In genomic region chr6:33579828-33580714, GRCh38 we compare ENCODE assay signal across 8 cellular contexts. TPM values are rescaled to one million over a fixed set of nuclear protein-coding genes. Genes with fewer than 3 reads are reported as not detected.
A peak's percentile ranks its signal among the peaks of the same experiment; 100 is the strongest.
DNase-seq lines count a peak whose midpoint lies in the region; ATAC-seq and TF ChIP-seq lines count a peak whose summit lies in the region.

TSS of gene BAK1 (minus strand) at chr6:33580276. CDS start at chr6:33577604, 2,672 bp downstream.

- no peaks in the 10 kb centered on the region for H4K20me1 ChIP-seq in mammary epithelial cell (ENCODE audit: insufficient read depth, low read length)
- no peaks in the 10 kb centered on the region for H4K20me1 ChIP-seq in smooth muscle cell (ENCODE audit: low read depth)

- H3K27me3 ChIP-seq in ACC112 (ENCODE audit: insufficient read depth, low read length) (no peaks in the 10 kb centered on the region), WERI-Rb-1 (ENCODE audit: insufficient read depth, low read depth, severe bottlenecking) (no peaks in the 10 kb centered on the region), mammary epithelial cell (ENCODE audit: insufficient read depth, low read length) (no peaks in the 10 kb centered on the region), smooth muscle cell (ENCODE audit: low read depth) (no peaks in the 10 kb centered on the region)

- H3K4me2 ChIP-seq in mammary epithelial cell (ENCODE audit: insufficient read depth, low read depth, low read length) (peak within 1 kb of the TSS; percentile 90), smooth muscle cell (peak within 1 kb of the TSS; percentile 95)

- H3K27ac ChIP-seq in ACC112 (ENCODE audit: low read depth, low read length) = peak within 1 kb of the TSS; percentile 39
- H3K27ac ChIP-seq in WERI-Rb-1 = peak within 1 kb of the TSS; percentile 55
- peak within 1 kb of the TSS; percentile 67 for H3K27ac ChIP-seq in mammary epithelial cell (ENCODE audit: insufficient read depth, low read depth, low read length)
- peak within 1 kb of the TSS; percentile 63 for H3K27ac ChIP-seq in smooth muscle cell (ENCODE audit: low read depth)

- WGBS in mammary epithelial cell (ENCODE audit: low coverage, missing lambda C conversion rate) = 3% methylated on average over 15 of the region's 24 CpGs
- WGBS in smooth muscle cell (ENCODE audit: low lambda C conversion rate) = 4% methylated on average over 23 of the region's 24 CpGs

- H3K4me1 ChIP-seq in ACC112 (ENCODE audit: control insufficient read depth, insufficient read depth, low read length, unreplicated experiment) (peaks cover 23% of the 10 kb centered on the region), mammary epithelial cell (ENCODE audit: insufficient read depth, low read length) (peaks cover 28% of the 10 kb centered on the region), smooth muscle cell (ENCODE audit: low read depth) (peaks cover 15% of the 10 kb centered on the region)

- H3K9ac ChIP-seq in mammary epithelial cell (ENCODE audit: insufficient read depth, low read length) (peak within 1 kb of the TSS; percentile 90), smooth muscle cell (ENCODE audit: low read depth) (peak within 1 kb of the TSS; percentile 84)

- CTCF ChIA-PET in mammary epithelial cell (lab: Charles Lee; ENCODE audit: low non-redundant PET) = interaction anchor here (0.5 to 0.9 kb wide), 4 partner anchors 93 to 196 kb away, joined by 4 to 13 read pairs (median 9); no protein-coding TSS in a partner anchor

- H3K4me3 ChIP-seq in ACC112 (ENCODE audit: low read depth, low read length) (peak within 1 kb of the TSS; percentile 94), WERI-Rb-1 (ENCODE audit: low read depth, low read length) (peak within 1 kb of the TSS; percentile 63), mammary epithelial cell (replicated peaks in 1 of 3; ENCODE audit: insufficient read depth in 1 of 3, low read depth in 2 of 3, low read length in 3 of 3) (peak within 1 kb of the TSS; percentile 81 to 89 (median 86)), smooth muscle cell (peak within 1 kb of the TSS; percentile 81)

- peaks cover 33% of the 10 kb centered on the region for H3K79me2 ChIP-seq in ACC112 (ENCODE audit: control insufficient read depth, insufficient read depth, low read length, unreplicated experiment)
- H3K79me2 ChIP-seq in mammary epithelial cell (ENCODE audit: insufficient read depth, low read length) = peaks cover 44% of the 10 kb centered on the region
- H3K79me2 ChIP-seq in smooth muscle cell (ENCODE audit: low read depth) = peaks cover 30% of the 10 kb centered on the region

- DNase-seq in NCI-H2227 (lab: John Stamatoyannopoulos, UW; ENCODE audit: unreplicated experiment) = peak; percentile 94
- peak; percentile 99 for DNase-seq in WERI-Rb-1
- DNase-seq in mammary epithelial cell = peak; percentile 83
- DNase-seq in iPS-NIHi7 (ENCODE audit: extremely low spot score) = peak; percentile 99
- DNase-seq in smooth muscle cell (lab: John Stamatoyannopoulos, UW; ENCODE audit: unreplicated experiment) = peak; percentile 55

- H3F3A ChIP-seq in smooth muscle cell (ENCODE audit: low read depth) = no peaks in the 10 kb centered on the region

- peaks cover under 1% of the 10 kb centered on the region; the same call in 1 of the 2 replicates for H3K36me3 ChIP-seq in ACC112 (ENCODE audit: insufficient read depth, low read length)
- H3K36me3 ChIP-seq in WERI-Rb-1 = peaks cover 30% of the 10 kb centered on the region
- peaks cover 11% of the 10 kb centered on the region for H3K36me3 ChIP-seq in mammary epithelial cell (ENCODE audit: insufficient read depth, low read length)
- H3K36me3 ChIP-seq in smooth muscle cell (ENCODE audit: low read depth) = no peaks in the 10 kb centered on the region

- in situ Hi-C loops in mammary epithelial cell (cut with MboI; ENCODE audit: low sequenced_read_pairs in 2 of 2) = loop anchor here (5.0 to 25.0 kb wide), 5 partner anchors 95 to 582 kb away; partner anchors contain the start of gene IP6K3 (in 1 of the 2)

- ATAC-seq in GM18861 (IDR thresholded peaks at IDR 0.05; ENCODE audit: unreplicated experiment) = peak; percentile 90
- peak; percentile 80 for ATAC-seq in HG03103 (IDR thresholded peaks at IDR 0.05; ENCODE audit: low read depth, unreplicated experiment)

- dilution Hi-C loops in mammary epithelial cell (cut with HindIII; ENCODE audit: low sequenced_read_pairs) = loop anchor here (10.0 kb wide), 1 partner anchor 135 kb away; the partner anchor contains the start of gene UQCC2

- H2AFZ ChIP-seq in ACC112 (ENCODE audit: low read length, unreplicated experiment) = peak within 1 kb of the TSS; percentile 48
- peak within 1 kb of the TSS; percentile 68 for H2AFZ ChIP-seq in mammary epithelial cell (ENCODE audit: low read depth, low read length)
- peak within 1 kb of the TSS; percentile 68 for H2AFZ ChIP-seq in smooth muscle cell (ENCODE audit: low read depth)

- BruUV-seq in mammary epithelial cell (replicated peaks; lab: Mats Ljungman, UMichigan) = TSS peak; percentile 67

- H3K9me3 ChIP-seq in WERI-Rb-1 (ENCODE audit: severe bottlenecking) = no peaks in the 10 kb centered on the region
- H3K9me3 ChIP-seq in mammary epithelial cell (replicated peaks; ENCODE audit: insufficient read depth, low read length) = no peaks in the 10 kb centered on the region
- H3K9me3 ChIP-seq in smooth muscle cell (replicated peaks; ENCODE audit: low read depth) = no peaks in the 10 kb centered on the region

- intact Hi-C loops in mammary epithelial cell (cut with micrococcal nuclease) = loop anchor here (1.0 to 10.0 kb wide), 5 partner anchors 88 to 305 kb away; partner anchors contain the start of genes B3GALT4, KIFC1, RPS18 and VPS52

- TF ChIP-seq CTCF in WERI-Rb-1 (IDR thresholded peaks at IDR 0.05; ENCODE audit: low read depth, low read length) = peak; percentile 80
- TF ChIP-seq CTCF in mammary epithelial cell (conservative IDR thresholded peaks at IDR 0.05 in 1 of 2, IDR thresholded peaks at IDR 0.05 in 1 of 2; ENCODE audit: extremely low read depth in 1 of 2, insufficient read depth in 1 of 2, low read depth in 1 of 2, low read length in 2 of 2) = peak; percentile 11 to 65
- peak; percentile 37 for TF ChIP-seq CTCF in smooth muscle cell (IDR thresholded peaks at IDR 0.05; ENCODE audit: borderline replicate concordance, insufficient read depth, poor library complexity, severe bottlenecking)

RNA-seq across cellular contexts. Expression of gene BAK1, which starts in this region (rescaled TPM):
- total RNA-seq in mammary epithelial cell (10 to 100 TPM; 41.0 to 70.6 TPM), smooth muscle cell (23.6 and 23.8 TPM in 2 replicates)
- polyA plus RNA-seq in mammary epithelial cell (62.0 TPM), smooth muscle cell (43.7 and 50.4 TPM in 2 replicates)
- 81.7 TPM for polyA minus RNA-seq in mammary epithelial cell

Comparison
In these comparisons a context has a peak if more than half of its experiments do, and no peak if none do; other contexts are left out.
1. Peak in every context shown above with its lines: DNase-seq, ATAC-seq, H3K4me3 ChIP-seq and H3K27ac ChIP-seq.